In genomic region chr14:92495041-92495440, GRCh38 we compare ENCODE assay signal across 16 cellular contexts. TPM values are rescaled to one million over a fixed set of nuclear protein-coding genes. Genes with fewer than 3 reads are reported as not detected.
A peak's percentile ranks its signal among the peaks of the same experiment; 100 is the strongest.
DNase-seq lines count a peak whose midpoint lies in the region; ATAC-seq, FAIRE-seq and TF ChIP-seq lines count a peak whose summit lies in the region.
"Had no signal": no experiment of that assay in that cellular context is flagged by ENCODE, and none has a peak within 500 bp of the region (broad histone marks: within the 10 kb centered on the region; RNA-seq: fewer than 3 reads in every experiment).

No MANE protein-coding gene starts in this region.

- peaks cover 15% of the 10 kb centered on the region for H3K27me3 Mint-ChIP-seq in progenitor cell of endocrine pancreas
- H3K27me3 Mint-ChIP-seq: memory B cell had no signal

- no peak for TF ChIP-seq POLR2A in H54 (IDR thresholded peaks at IDR 0.05; ENCODE audit: low read depth, low read length)

- no peak overlapping the region for H3K27ac ChIP-seq in coronary artery
- H3K27ac ChIP-seq: RWPE1, thyroid gland had no signal

- intact Hi-C loops in mucosa of descending colon (cut with DNase I, micrococcal nuclease): no loop called here

- TF ChIP-seq CTCF in coronary artery (IDR thresholded peaks at IDR 0.05) (no peak), mucosa of descending colon (IDR thresholded peaks at IDR 0.05) (no peak), progenitor cell of endocrine pancreas (IDR thresholded peaks at IDR 0.05; ENCODE audit: unreplicated experiment) (no peak)

- no peaks in the 10 kb centered on the region for H3K4me1 ChIP-seq in mucosa of descending colon (ENCODE audit: low read depth)
- H3K4me1 ChIP-seq: thyroid gland had no signal

- H3K4me3 ChIP-seq in coronary artery (no peak overlapping the region), mucosa of descending colon (no peak overlapping the region)
- H3K4me3 ChIP-seq: thyroid gland had no signal

- no peak overlapping the region for H3K4me3 Mint-ChIP-seq in progenitor cell of endocrine pancreas (ENCODE audit: low read depth)
- H3K4me3 Mint-ChIP-seq: CD4-positive, CD25-positive, alpha-beta regulatory T cell; memory B cell had no signal

- H3K36me3 ChIP-seq in mucosa of descending colon (ENCODE audit: low read depth): no peaks in the 10 kb centered on the region
- H3K36me3 ChIP-seq: thyroid gland had no signal

- peak; percentile 31 for ATAC-seq in mucosa of descending colon
- no peak for ATAC-seq in HG03108 (IDR thresholded peaks at IDR 0.05; ENCODE audit: unreplicated experiment)
- ATAC-seq: HCT116 had no signal

- no peak overlapping the region for H3K27ac Mint-ChIP-seq in progenitor cell of endocrine pancreas
- H3K27ac Mint-ChIP-seq: CD4-positive, CD25-positive, alpha-beta regulatory T cell; memory B cell had no signal

- peak; percentile 60 for DNase-seq in EH (ENCODE audit: low read depth)
- DNase-seq in NOMO-1 (lab: John Stamatoyannopoulos, UW; ENCODE audit: unreplicated experiment in 2 of 2): peak; percentile 42 to 56
- peak; percentile 54 for DNase-seq in coronary artery (ENCODE audit: low spot score)
- DNase-seq in mucosa of descending colon: peak in 1 of 3 donors; percentile 2
- no peak for DNase-seq in iPS-NIHi7 (ENCODE audit: extremely low spot score)
- DNase-seq in progenitor cell of endocrine pancreas (ENCODE audit: low spot score, unreplicated experiment): no peak
- DNase-seq in H54 (ENCODE audit: insufficient read length, low spot score): no peak
- DNase-seq: activated CD4-positive, alpha-beta T cell treated with anti-CD3 and anti-CD28 coated beads for 1 hour; activated naive CD4-positive, alpha-beta T cell treated with anti-CD3 and anti-CD28 coated beads, Interleukin-2, amount 50 U/mL, for 16 hours; CD4-positive, CD25-positive, alpha-beta regulatory T cell; thyroid gland had no signal

- H3K36me3 Mint-ChIP-seq in progenitor cell of endocrine pancreas (ENCODE audit: insufficient read depth): no peaks in the 10 kb centered on the region
- H3K36me3 Mint-ChIP-seq: CD4-positive, CD25-positive, alpha-beta regulatory T cell; memory B cell had no signal

- no peak for FAIRE-seq in H54 (lab: Jason Lieb, UNC)
- FAIRE-seq: colon had no signal

- H3K9me3 ChIP-seq in mucosa of descending colon: no peaks in the 10 kb centered on the region
- H3K9me3 ChIP-seq: thyroid gland had no signal

- H3K9me3 Mint-ChIP-seq in progenitor cell of endocrine pancreas (ENCODE audit: low read depth): no peaks in the 10 kb centered on the region
- H3K9me3 Mint-ChIP-seq: CD4-positive, CD25-positive, alpha-beta regulatory T cell; memory B cell had no signal

- no peaks in the 10 kb centered on the region for H3K4me1 Mint-ChIP-seq in progenitor cell of endocrine pancreas (ENCODE audit: low read depth)
- H3K4me1 Mint-ChIP-seq: CD4-positive, CD25-positive, alpha-beta regulatory T cell had no signal

RNA-seq across cellular contexts. Expression of gene RIN3, which starts 18.5 kb away (rescaled TPM):
- total RNA-seq in mucosa of descending colon (10 to 100 TPM; 26.2 to 51.0 (median 32.9) TPM), progenitor cell of endocrine pancreas (6.7 and 6.9 TPM in 2 replicates)

Comparison
In these comparisons a context has a peak if more than half of its experiments do, and no peak if none do; other contexts are left out.
1. DNase-seq: peak in EH (single experiment), NOMO-1 (2 of 2) and coronary artery (single experiment); none in iPS-NIHi7 (single experiment), progenitor cell of endocrine pancreas (single experiment) and H54 (single experiment).